Comparison of ENCODE assay signal across 17 cellular contexts in genomic region chr1:9726905-9727595, GRCh38.
A peak's percentile ranks its signal among the peaks of the same experiment; 100 is the strongest.
DNase-seq lines count a peak whose midpoint lies in the region; ATAC-seq and TF ChIP-seq lines count a peak whose summit lies in the region.
"Had no signal": no experiment of that assay in that cellular context is flagged by ENCODE, and none has a peak within 500 bp of the region (broad histone marks: within the 10 kb centered on the region; RNA-seq: fewer than 3 reads in every experiment).

No MANE protein-coding gene starts in this region.

- no peak for ATAC-seq in CD8-positive, alpha-beta T cell
- ATAC-seq in activated CD8-positive, alpha-beta T cell treated with anti-CD3 and anti-CD28 coated beads, Interleukin-2, amount 10 ng/mL, durations not matched to agents 7 days and 5 days = no peak
- ATAC-seq in naive B cell (ENCODE audit: low read depth in 2 of 2) (no peak), omental fat pad (ENCODE audit: low FRiP score) (no peak)
- ATAC-seq: activated CD4-positive, CD25-positive, alpha-beta regulatory T cell treated with anti-CD3 and anti-CD28 coated beads, Interleukin-2, amount 50 U/mL, for 24 hours; Right ventricle myocardium inferior had no signal

- peak overlapping the region; percentile 9 for H3K4me3 Mint-ChIP-seq in T-helper 2 cell treated with Interferon-gamma antibody and Interleukin-4, amounts not matched to agents 5 μg/mL and 100 μg/mL, for 36 hours
- peak overlapping the region; percentile 11 for H3K4me3 Mint-ChIP-seq in CD8-positive, alpha-beta T cell
- H3K4me3 Mint-ChIP-seq in activated CD8-positive, alpha-beta T cell treated with anti-CD3 and anti-CD28 coated beads, Interleukin-2, amount 10 ng/mL, durations not matched to agents 7 days and 5 days = peak overlapping the region; percentile 22
- peak overlapping the region in 1 of 8 donors; percentile 25 for H3K4me3 Mint-ChIP-seq in naive B cell

- peaks cover 34% of the 10 kb centered on the region for H3K4me1 Mint-ChIP-seq in T-helper 2 cell treated with Interferon-gamma antibody and Interleukin-4, amounts not matched to agents 5 μg/mL and 100 μg/mL, for 36 hours (ENCODE audit: low read depth)
- H3K4me1 Mint-ChIP-seq in CD8-positive, alpha-beta T cell (ENCODE audit: low read depth) = peaks cover 73% of the 10 kb centered on the region
- H3K4me1 Mint-ChIP-seq in activated CD8-positive, alpha-beta T cell treated with anti-CD3 and anti-CD28 coated beads, Interleukin-2, amount 10 ng/mL, durations not matched to agents 7 days and 5 days (ENCODE audit: low read depth) = peaks cover 84% of the 10 kb centered on the region
- peaks cover 5 to 38% (median 28%) of the 10 kb centered on the region in 3 donors for H3K4me1 Mint-ChIP-seq in naive B cell

- POLR2A ChIA-PET in CD8-positive, alpha-beta T cell (lab: Charles Lee) = interaction anchor here (0.7 to 7.0 kb wide), 6 partner anchors 11 to 216 kb away, joined by 3 to 71 read pairs (median 4); partner anchors contain the start of gene NMNAT1
- POLR2A ChIA-PET in activated CD8-positive, alpha-beta T cell treated with anti-CD3 and anti-CD28 coated beads, Interleukin-2, amount 10 ng/mL, durations not matched to agents 7 days and 5 days (lab: Charles Lee) = interaction anchor here (1.0 to 3.5 kb wide), 6 partner anchors 11 to 137 kb away, joined by 3 to 22 read pairs (median 4); no protein-coding TSS in a partner anchor

- no peak for DNase-seq in T-helper 2 cell treated with Interferon-gamma antibody and Interleukin-4, amounts not matched to agents 5 μg/mL and 100 μg/mL, for 36 hours (ENCODE audit: low spot score)
- DNase-seq in T-helper 2 cell (no peak), naive B cell (no peak), HT-29 (ENCODE audit: low spot score) (no peak), NCI-H748 treated with DMSO at 0.1 percent for 48 hours (lab: John Stamatoyannopoulos, UW) (no peak), omental fat pad (ENCODE audit: low spot score) (no peak)
- DNase-seq in CD8-positive, alpha-beta T cell = no peak
- DNase-seq in activated CD8-positive, alpha-beta T cell treated with anti-CD3 and anti-CD28 coated beads, Interleukin-2, amount 10 ng/mL, durations not matched to agents 7 days and 5 days = no peak
- DNase-seq: COR-L47; cortex of kidney; erythroblast; mammary epithelial cell; sigmoid colon; stimulated activated CD4-positive, alpha-beta T cell treated with anti-CD3 and anti-CD28 coated beads, Interleukin-2, amount 100 ng/mL, for 24 hours; transverse colon had no signal

- H3K9me3 ChIP-seq in CD8-positive, alpha-beta T cell (ENCODE audit: low read length) = no peaks in the 10 kb centered on the region
- H3K9me3 ChIP-seq: transverse colon had no signal

- TF ChIP-seq CTCF in CD8-positive, alpha-beta T cell (IDR thresholded peaks at IDR 0.05) = no peak
- TF ChIP-seq CTCF in omental fat pad (IDR thresholded peaks at IDR 0.05) = no peak

- no peaks in the 10 kb centered on the region for H3K27me3 ChIP-seq in CD8-positive, alpha-beta T cell (ENCODE audit: insufficient read depth, low read length)
- H3K27me3 ChIP-seq: sigmoid colon, transverse colon had no signal

- no peak overlapping the region for H3K4me3 ChIP-seq in CD8-positive, alpha-beta T cell (ENCODE audit: low read depth, low read length)
- H3K4me3 ChIP-seq: sigmoid colon, transverse colon had no signal

- H3K9me3 Mint-ChIP-seq in T-helper 2 cell treated with Interferon-gamma antibody and Interleukin-4, amounts not matched to agents 5 μg/mL and 100 μg/mL, for 36 hours = peaks cover 4% of the 10 kb centered on the region
- H3K9me3 Mint-ChIP-seq in CD8-positive, alpha-beta T cell = no peaks in the 10 kb centered on the region
- H3K9me3 Mint-ChIP-seq in activated CD8-positive, alpha-beta T cell treated with anti-CD3 and anti-CD28 coated beads, Interleukin-2, amount 10 ng/mL, durations not matched to agents 7 days and 5 days (ENCODE audit: insufficient read depth) = no peaks in the 10 kb centered on the region
- H3K9me3 Mint-ChIP-seq in naive B cell = no peaks in the 10 kb centered on the region

- H3K27ac ChIP-seq in CD8-positive, alpha-beta T cell (ENCODE audit: low read depth, low read length) = no peak overlapping the region
- H3K27ac ChIP-seq: sigmoid colon, transverse colon had no signal

- H3K4me1 ChIP-seq in CD8-positive, alpha-beta T cell (ENCODE audit: insufficient read depth, low read length) = peaks cover 83% of the 10 kb centered on the region
- H3K4me1 ChIP-seq: sigmoid colon, transverse colon had no signal

- CTCF ChIA-PET in CD8-positive, alpha-beta T cell (lab: Charles Lee) = interaction anchor here (0.7 to 25.4 kb wide), 10 partner anchors 7 to 141 kb away, joined by 3 to 319 read pairs (median 3); no protein-coding TSS in a partner anchor
- CTCF ChIA-PET in activated CD8-positive, alpha-beta T cell treated with anti-CD3 and anti-CD28 coated beads, Interleukin-2, amount 10 ng/mL, durations not matched to agents 7 days and 5 days (lab: Charles Lee) = interaction anchor here (1.3 to 16.0 kb wide), 3 partner anchors 10 to 111 kb away, joined by 4 to 204 read pairs (median 13); no protein-coding TSS in a partner anchor

- peaks cover 78% of the 10 kb centered on the region for H3K36me3 Mint-ChIP-seq in T-helper 2 cell treated with Interferon-gamma antibody and Interleukin-4, amounts not matched to agents 5 μg/mL and 100 μg/mL, for 36 hours (ENCODE audit: low read depth)
- H3K36me3 Mint-ChIP-seq in CD8-positive, alpha-beta T cell = peaks cover 85% of the 10 kb centered on the region
- peaks cover 85% of the 10 kb centered on the region for H3K36me3 Mint-ChIP-seq in activated CD8-positive, alpha-beta T cell treated with anti-CD3 and anti-CD28 coated beads, Interleukin-2, amount 10 ng/mL, durations not matched to agents 7 days and 5 days (ENCODE audit: low read depth)
- H3K36me3 Mint-ChIP-seq in naive B cell = peaks cover 8 to 11% of the 10 kb centered on the region in 2 donors

- peak overlapping the region; percentile 93 for H3K27ac Mint-ChIP-seq in T-helper 2 cell treated with Interferon-gamma antibody and Interleukin-4, amounts not matched to agents 5 μg/mL and 100 μg/mL, for 36 hours
- H3K27ac Mint-ChIP-seq in CD8-positive, alpha-beta T cell = peak overlapping the region; percentile 97
- peak overlapping the region; percentile 96 for H3K27ac Mint-ChIP-seq in activated CD8-positive, alpha-beta T cell treated with anti-CD3 and anti-CD28 coated beads, Interleukin-2, amount 10 ng/mL, durations not matched to agents 7 days and 5 days
- H3K27ac Mint-ChIP-seq in naive B cell = peak overlapping the region in 4 of 6 donors; percentile 10 to 86 (median 82)

- H3K36me3 ChIP-seq in CD8-positive, alpha-beta T cell (ENCODE audit: insufficient read depth, low read length) = peaks cover 64% of the 10 kb centered on the region

- no peaks in the 10 kb centered on the region for H3K27me3 Mint-ChIP-seq in T-helper 2 cell treated with Interferon-gamma antibody and Interleukin-4, amounts not matched to agents 5 μg/mL and 100 μg/mL, for 36 hours (ENCODE audit: low read depth)
- no peaks in the 10 kb centered on the region for H3K27me3 Mint-ChIP-seq in CD8-positive, alpha-beta T cell (ENCODE audit: low read depth)
- H3K27me3 Mint-ChIP-seq in activated CD8-positive, alpha-beta T cell treated with anti-CD3 and anti-CD28 coated beads, Interleukin-2, amount 10 ng/mL, durations not matched to agents 7 days and 5 days (ENCODE audit: low read depth) = no peaks in the 10 kb centered on the region
- no peaks in the 10 kb centered on the region for H3K27me3 Mint-ChIP-seq in naive B cell

- intact Hi-C loops in CD8-positive, alpha-beta T cell (cut with DNase I, micrococcal nuclease) = loop anchor here in 1 of 2 experiments (5.0 kb wide), 1 partner anchor 40 kb away; no protein-coding TSS in a partner anchor
